29 cellular contexts compared by ENCODE assay signal in the genomic region with DNA sequence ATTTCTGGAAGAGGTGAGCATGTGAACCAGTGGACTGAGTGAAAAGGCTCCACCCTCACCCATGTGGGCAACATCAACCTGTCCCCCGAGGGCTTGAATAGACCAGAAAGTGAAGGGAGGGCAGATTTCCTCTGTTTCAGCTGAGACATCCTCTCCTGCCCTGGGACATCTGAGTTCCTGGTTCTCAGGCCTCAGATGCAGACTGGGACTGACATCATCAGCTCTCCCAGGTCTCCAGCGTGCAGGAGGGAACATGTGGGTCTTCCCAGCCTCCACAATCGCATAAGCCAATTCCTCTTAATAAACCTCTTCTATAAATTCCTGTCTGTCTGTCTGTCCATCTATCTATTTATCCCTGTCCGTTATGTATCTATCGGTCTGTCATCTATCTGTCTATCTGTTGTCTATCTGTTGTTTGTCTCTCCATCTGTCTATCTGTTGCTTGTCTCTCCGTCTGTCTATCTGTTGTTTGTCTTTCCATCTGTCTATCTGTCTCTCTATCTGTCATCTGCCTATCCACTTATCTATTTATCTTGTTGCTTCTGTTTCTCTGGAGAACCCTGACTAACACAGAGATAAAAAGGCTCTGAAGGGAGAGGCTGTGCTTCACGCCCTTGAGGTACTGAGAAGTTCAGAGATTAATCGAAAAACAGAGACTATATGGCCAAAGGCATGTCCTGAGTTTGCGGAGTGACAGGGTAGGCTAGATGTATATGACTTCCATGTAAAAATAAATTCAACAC.
"Had no signal": no experiment of that assay in that cellular context is flagged by ENCODE, and none has a peak within 500 bp of the region (broad histone marks: within the 10 kb centered on the region; RNA-seq: fewer than 3 reads in every experiment).

No MANE protein-coding gene starts in this region.

- H3K36me3 ChIP-seq: adrenal gland, breast epithelium, SJCRH30, WERI-Rb-1 had no signal

- H3K4me3 ChIP-seq: adrenal gland, body of pancreas, breast epithelium, SJCRH30, SK-N-MC had no signal

- H3K27me3 ChIP-seq: body of pancreas, SJCRH30 had no signal

- H3K4me3 Mint-ChIP-seq: activated CD4-positive, alpha-beta memory T cell treated with anti-CD3 and anti-CD28 coated beads for 36 hours; activated naive CD4-positive, alpha-beta T cell treated with anti-CD3 and anti-CD28 coated beads for 36 hours; activated T-cell treated with anti-CD3 and anti-CD28 coated beads, Interleukin-2, amount 50 U/mL, for 4 hours; activated T-helper 1 cell treated with anti-CD3 and anti-CD28 coated beads, Interleukin-12 subunit alpha, Interleukin-12 subunit beta, Interleukin-2, Interleukin-4 antibody, amounts not matched to agents 30 ng/mL and 10 ng/mL and 1 ng/mL, durations not matched to agents 14 hours and 24 hours and 36 hours had no signal

- H3K27ac Mint-ChIP-seq: activated CD4-positive, alpha-beta memory T cell treated with anti-CD3 and anti-CD28 coated beads for 36 hours; activated naive CD4-positive, alpha-beta T cell treated with anti-CD3 and anti-CD28 coated beads for 36 hours; activated naive CD4-positive, alpha-beta T cell treated with anti-CD3 and anti-CD28 coated beads, Interleukin-2, amount 50 U/mL, for 72 hours; activated T-helper 1 cell treated with anti-CD3 and anti-CD28 coated beads, Interleukin-12 subunit alpha, Interleukin-12 subunit beta, Interleukin-2, Interleukin-4 antibody, amounts not matched to agents 30 ng/mL and 10 ng/mL and 1 ng/mL, durations not matched to agents 14 hours and 24 hours and 36 hours had no signal

- H3K9me3 ChIP-seq: adrenal gland, body of pancreas, breast epithelium, SJCRH30 had no signal

- H3K9me3 Mint-ChIP-seq: activated CD4-positive, alpha-beta memory T cell treated with anti-CD3 and anti-CD28 coated beads for 36 hours; activated naive CD4-positive, alpha-beta T cell treated with anti-CD3 and anti-CD28 coated beads for 36 hours; activated naive CD4-positive, alpha-beta T cell treated with anti-CD3 and anti-CD28 coated beads, Interleukin-2, amount 50 U/mL, for 72 hours; activated T-cell treated with anti-CD3 and anti-CD28 coated beads, Interleukin-2, amount 50 U/mL, for 4 hours; activated T-helper 1 cell treated with anti-CD3 and anti-CD28 coated beads, Interleukin-12 subunit alpha, Interleukin-12 subunit beta, Interleukin-2, Interleukin-4 antibody, amounts not matched to agents 30 ng/mL and 10 ng/mL and 1 ng/mL, durations not matched to agents 14 hours and 24 hours and 36 hours had no signal

- DNase-seq: activated CD4-positive, alpha-beta memory T cell treated with anti-CD3 and anti-CD28 coated beads for 36 hours; activated CD4-positive, alpha-beta T cell treated with anti-CD3 and anti-CD28 coated beads for 4 hours; activated CD4-positive, alpha-beta T cell treated with anti-CD3 and anti-CD28 coated beads, Interleukin-2, amount 50 U/mL, for 1 hour; activated CD4-positive, CD25-positive, alpha-beta regulatory T cell; activated CD8-positive, alpha-beta memory T cell treated with anti-CD3 and anti-CD28 coated beads, Interleukin-2, amount 50 U/mL, for 4 hours; activated gamma-delta T cell treated with Interleukin-2 at 50 U/mL for 16 hours; activated naive CD4-positive, alpha-beta T cell treated with anti-CD3 and anti-CD28 coated beads for 36 hours; activated T-cell treated with anti-CD3 and anti-CD28 coated beads for 4 hours; activated T-cell treated with anti-CD3 and anti-CD28 coated beads, Interleukin-2, amount 50 U/mL, for 4 hours; adrenal gland; body of pancreas; Kasumi-1; KG1; MM.1S; NCI-H1092; NCI-H1436 treated with DMSO at 0.1 percent for 48 hours; NCI-H1694 treated with DMSO at 0.1 percent for 48 hours; NCI-H2029; NCI-H345; NCI-H526 treated with DMSO at 0.1 percent for 48 hours; NCI-H774; SHP77; SJCRH30; T1000; WERI-Rb-1 had no signal

- H3K4me1 ChIP-seq: adrenal gland, SJCRH30 had no signal

- H3K27ac ChIP-seq: adrenal gland, body of pancreas, breast epithelium, SJCRH30, SK-N-MC, WERI-Rb-1 had no signal

- H3K36me3 Mint-ChIP-seq: activated CD4-positive, alpha-beta memory T cell treated with anti-CD3 and anti-CD28 coated beads for 36 hours; activated naive CD4-positive, alpha-beta T cell treated with anti-CD3 and anti-CD28 coated beads, Interleukin-2, amount 50 U/mL, for 72 hours had no signal

- ATAC-seq: activated naive CD4-positive, alpha-beta T cell treated with anti-CD3 and anti-CD28 coated beads, Interleukin-2, amount 50 U/mL, for 72 hours; activated T-cell treated with anti-CD3 and anti-CD28 coated beads, Interleukin-2, amount 50 U/mL, for 4 hours; body of pancreas had no signal
